1 cellular context compared by ENCODE assay signal in the genomic region with DNA sequence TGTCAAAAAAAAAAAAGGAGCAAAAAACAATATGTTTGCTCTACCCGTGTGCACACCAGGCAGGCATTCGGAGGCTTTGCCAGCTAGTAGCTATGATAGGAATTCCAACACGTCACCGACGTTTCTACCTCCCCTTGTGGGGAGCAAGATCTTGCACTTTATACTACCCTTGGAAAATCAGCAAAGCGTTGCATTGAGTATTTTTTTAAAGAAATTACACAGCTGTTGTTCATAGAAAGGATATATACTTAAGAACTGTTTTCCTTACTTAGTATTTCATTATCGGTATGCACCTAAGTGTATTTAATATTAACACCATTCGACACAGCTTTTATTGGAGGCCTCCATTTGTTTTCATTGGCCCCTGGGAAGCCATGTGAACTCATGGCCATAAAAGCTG.
TF ChIP-seq lines count a peak whose summit lies in the region.

No MANE protein-coding gene starts in this region.

TF ChIP-seq in HepG2, 621 proteins besides CTCF, POLR2A, EP300 and RAD21 (continued from another document):
- TF ChIP-seq, protein P1, sequence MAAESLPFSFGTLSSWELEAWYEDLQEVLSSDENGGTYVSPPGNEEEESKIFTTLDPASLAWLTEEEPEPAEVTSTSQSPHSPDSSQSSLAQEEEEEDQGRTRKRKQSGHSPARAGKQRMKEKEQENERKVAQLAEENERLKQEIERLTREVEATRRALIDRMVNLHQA (CRISPR knock-in tag; IDR thresholded peaks at IDR 0.05) = no peak
- TF ChIP-seq DNMT1 (CRISPR knock-in tag; IDR thresholded peaks at IDR 0.05) (no peak), NFE2L1 (CRISPR knock-in tag; IDR thresholded peaks at IDR 0.05; ENCODE audit: borderline replicate concordance) (no peak)
